8 cellular contexts compared by ENCODE assay signal in genomic region chr14:20415723-20416622, GRCh38. TPM values are rescaled to one million over a fixed set of nuclear protein-coding genes. Genes with fewer than 3 reads are reported as not detected.
DNase-seq lines count a peak whose midpoint lies in the region; TF ChIP-seq lines count a peak whose summit lies in the region.

No MANE protein-coding gene starts in this region.

- DNase-seq in NCI-H345 (lab: John Stamatoyannopoulos, UW) = peak; percentile 29
- no peak for DNase-seq in NCI-H345 treated with DMSO at 0.1 percent for 48 hours (lab: John Stamatoyannopoulos, UW; ENCODE audit: unreplicated experiment)
- DNase-seq in HCEC 1CT = peak; percentile 65
- DNase-seq in NCI-H2029 (lab: John Stamatoyannopoulos, UW) = peak; percentile 37
- DNase-seq in UCSD-AML1 (lab: John Stamatoyannopoulos, UW; ENCODE audit: unreplicated experiment) = peak; percentile 20
- DNase-seq in epithelial cell of proximal tubule (ENCODE audit: low read depth) = no peak
- DNase-seq in neural crest cell (ENCODE audit: low read depth, low spot score) = peak; percentile 17
- no peak for DNase-seq in amniotic stem cell (lab: John Stamatoyannopoulos, UW)

- no peak overlapping the region for H3K4me3 ChIP-seq in epithelial cell of proximal tubule (ENCODE audit: low read depth, low read length)

- no peaks in the 10 kb centered on the region for H3K9me3 Mint-ChIP-seq in neural crest cell

- no peaks in the 10 kb centered on the region for H3K27me3 Mint-ChIP-seq in neural crest cell (ENCODE audit: low read depth)

- TF ChIP-seq CTCF in epithelial cell of proximal tubule (conservative IDR thresholded peaks at IDR 0.05; ENCODE audit: low read depth, low read length) (peak; percentile 76), neural crest cell (conservative IDR thresholded peaks at IDR 0.05) (peak; percentile 67)

- no peak overlapping the region for H3K27ac Mint-ChIP-seq in neural crest cell (ENCODE audit: unreplicated experiment)

- no peaks in the 10 kb centered on the region for H3K36me3 Mint-ChIP-seq in neural crest cell (ENCODE audit: low read depth)

- H3K4me1 Mint-ChIP-seq in neural crest cell = peaks cover 23% of the 10 kb centered on the region

- H3K4me3 Mint-ChIP-seq in neural crest cell = peak overlapping the region; percentile 29

RNA-seq across cellular contexts. Expression of gene TEP1, which starts 2.7 kb away (rescaled TPM):
- total RNA-seq in epithelial cell of proximal tubule = 7.0 and 17.5 TPM in 2 replicates
- 12.7 and 13.7 TPM in 2 replicates for total RNA-seq in neural crest cell

RNA-seq across cellular contexts. Expression of gene KLHL33, which starts 20.0 kb away (rescaled TPM):
- total RNA-seq in epithelial cell of proximal tubule (under 0.01 and 0.17 TPM in 2 replicates), neural crest cell (0.07 TPM in 1 of 2 replicates, not detected in the other)

RNA-seq across cellular contexts. Expression of gene OSGEP, which starts 38.6 kb away (rescaled TPM):
- total RNA-seq in epithelial cell of proximal tubule = 24.6 and 59.7 TPM in 2 replicates
- 67.3 and 68.1 TPM in 2 replicates for total RNA-seq in neural crest cell

RNA-seq across cellular contexts. Expression of gene APEX1, which starts 39.1 kb away (rescaled TPM):
- total RNA-seq in epithelial cell of proximal tubule = 321 and 381 TPM in 2 replicates
- 433 and 437 TPM in 2 replicates for total RNA-seq in neural crest cell

RNA-seq across cellular contexts. Expression of gene PIP4P1, which starts 45.3 kb away (rescaled TPM):
- total RNA-seq in epithelial cell of proximal tubule (16.3 and 19.1 TPM in 2 replicates), neural crest cell (36.0 and 40.8 TPM in 2 replicates)

Comparison
In these comparisons a context has a peak if more than half of its experiments do, and no peak if none do; other contexts are left out.
1. DNase-seq: peak in NCI-H345 (single experiment), HCEC 1CT (single experiment), NCI-H2029 (single experiment), UCSD-AML1 (single experiment) and neural crest cell (single experiment); none in NCI-H345 treated with DMSO at 0.1 percent for 48 hours (single experiment), epithelial cell of proximal tubule (single experiment) and amniotic stem cell (single experiment).